Comparison of ENCODE assay signal across 31 cellular contexts in the genomic region with DNA sequence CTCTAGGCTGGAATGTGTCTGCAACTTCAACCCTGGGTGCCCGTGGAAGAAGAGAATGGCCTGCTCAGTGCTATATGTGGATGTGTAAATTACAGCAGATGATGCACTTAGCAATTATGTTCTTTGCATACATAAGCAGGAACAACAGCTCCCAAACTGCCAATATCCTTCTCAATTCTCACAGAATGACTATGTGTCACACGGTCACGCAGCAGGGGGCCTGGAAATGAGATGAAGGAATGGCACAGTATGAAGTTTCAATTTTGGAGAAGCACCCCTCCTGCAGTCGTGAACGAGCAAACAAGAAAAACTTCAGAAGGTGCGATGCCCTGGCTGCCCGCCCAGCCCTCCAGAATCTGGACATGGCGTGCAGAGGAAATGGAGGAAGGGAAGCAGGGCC.
"Had no signal": no experiment of that assay in that cellular context is flagged by ENCODE, and none has a peak within 500 bp of the region (broad histone marks: within the 10 kb centered on the region; RNA-seq: fewer than 3 reads in every experiment).

No MANE protein-coding gene starts in this region.

- H3K4me3 Mint-ChIP-seq: activated B cell treated with CpG ODN at 0.5 μM for 24 hours; activated CD4-positive, alpha-beta memory T cell treated with anti-CD3 and anti-CD28 coated beads for 36 hours; activated naive CD4-positive, alpha-beta T cell treated with anti-CD3 and anti-CD28 coated beads for 36 hours; activated T-cell treated with anti-CD3 and anti-CD28 coated beads, Interleukin-2, amount 50 U/mL, for 4 hours; activated T-helper 1 cell treated with anti-CD3 and anti-CD28 coated beads, Interleukin-12 subunit alpha, Interleukin-12 subunit beta, Interleukin-2, Interleukin-4 antibody, amounts not matched to agents 30 ng/mL and 10 ng/mL and 1 ng/mL, durations not matched to agents 14 hours and 24 hours and 36 hours; brain; T-cell had no signal

- H3K27me3 ChIP-seq: adrenal gland had no signal

- H3K36me3 Mint-ChIP-seq: activated CD4-positive, alpha-beta memory T cell treated with anti-CD3 and anti-CD28 coated beads for 36 hours; activated naive CD4-positive, alpha-beta T cell treated with anti-CD3 and anti-CD28 coated beads, Interleukin-2, amount 50 U/mL, for 72 hours; brain; T-cell had no signal

- H3K27me3 Mint-ChIP-seq: activated B cell treated with CpG ODN at 0.5 μM for 24 hours, T-cell had no signal

- H3K9me3 Mint-ChIP-seq: activated B cell treated with CpG ODN at 0.5 μM for 24 hours; activated CD4-positive, alpha-beta memory T cell treated with anti-CD3 and anti-CD28 coated beads for 36 hours; activated naive CD4-positive, alpha-beta T cell treated with anti-CD3 and anti-CD28 coated beads for 36 hours; activated naive CD4-positive, alpha-beta T cell treated with anti-CD3 and anti-CD28 coated beads, Interleukin-2, amount 50 U/mL, for 72 hours; activated T-cell treated with anti-CD3 and anti-CD28 coated beads, Interleukin-2, amount 50 U/mL, for 4 hours; activated T-helper 1 cell treated with anti-CD3 and anti-CD28 coated beads, Interleukin-12 subunit alpha, Interleukin-12 subunit beta, Interleukin-2, Interleukin-4 antibody, amounts not matched to agents 30 ng/mL and 10 ng/mL and 1 ng/mL, durations not matched to agents 14 hours and 24 hours and 36 hours; brain; T-cell had no signal

- H3K36me3 ChIP-seq: adrenal gland had no signal

- H3K9me3 ChIP-seq: adrenal gland had no signal

- H3K4me1 Mint-ChIP-seq: activated B cell treated with CpG ODN at 0.5 μM for 24 hours, T-cell had no signal

- ATAC-seq: activated naive CD4-positive, alpha-beta T cell treated with anti-CD3 and anti-CD28 coated beads, Interleukin-2, amount 50 U/mL, for 72 hours; activated T-cell treated with anti-CD3 and anti-CD28 coated beads, Interleukin-2, amount 50 U/mL, for 4 hours; Right ventricle myocardium inferior; SK-N-SH treated with all-trans-retinoic acid at 6 μM for 48 hours; T-cell had no signal

- H2AFZ ChIP-seq: PC-9 had no signal

- H3K4me1 ChIP-seq: adrenal gland had no signal

- H3K4me2 ChIP-seq: PC-9 had no signal

- H3K4me3 ChIP-seq: adrenal gland, PC-9 had no signal

- H3K27ac ChIP-seq: adrenal gland, PC-9, RWPE1, VCaP had no signal

- DNase-seq: activated B cell treated with CpG ODN at 0.5 μM for 24 hours; activated CD4-positive, alpha-beta memory T cell treated with anti-CD3 and anti-CD28 coated beads for 36 hours; activated CD4-positive, alpha-beta T cell treated with anti-CD3 and anti-CD28 coated beads for 4 hours; activated CD4-positive, alpha-beta T cell treated with anti-CD3 and anti-CD28 coated beads, Interleukin-2, amount 50 U/mL, for 1 hour; activated CD4-positive, CD25-positive, alpha-beta regulatory T cell treated with anti-CD3 and anti-CD28 coated beads, Interleukin-2, amount 50 U/mL, for 72 hours; activated CD8-positive, alpha-beta memory T cell treated with anti-CD3 and anti-CD28 coated beads, Interleukin-2, amount 50 U/mL, for 4 hours; activated gamma-delta T cell treated with Interleukin-2 at 50 U/mL for 16 hours; activated naive CD4-positive, alpha-beta T cell treated with anti-CD3 and anti-CD28 coated beads for 36 hours; activated T-cell treated with anti-CD3 and anti-CD28 coated beads for 4 hours; activated T-cell treated with anti-CD3 and anti-CD28 coated beads, Interleukin-2, amount 50 U/mL, for 4 hours; adrenal gland; caudate nucleus; NCI-H1417; NCI-H146; NCI-H187; NCI-H2029 treated with DMSO at 0.1 percent for 48 hours; NCI-H2107; NCI-H2171; NCI-H510A; PC-9; SIG-M5; T-cell; T-helper 2 cell; T-helper 9 cell had no signal

- H3K27ac Mint-ChIP-seq: activated B cell treated with CpG ODN at 0.5 μM for 24 hours; activated CD4-positive, alpha-beta memory T cell treated with anti-CD3 and anti-CD28 coated beads for 36 hours; activated naive CD4-positive, alpha-beta T cell treated with anti-CD3 and anti-CD28 coated beads for 36 hours; activated naive CD4-positive, alpha-beta T cell treated with anti-CD3 and anti-CD28 coated beads, Interleukin-2, amount 50 U/mL, for 72 hours; activated T-helper 1 cell treated with anti-CD3 and anti-CD28 coated beads, Interleukin-12 subunit alpha, Interleukin-12 subunit beta, Interleukin-2, Interleukin-4 antibody, amounts not matched to agents 30 ng/mL and 10 ng/mL and 1 ng/mL, durations not matched to agents 14 hours and 24 hours and 36 hours; brain; T-cell had no signal
